ENCODE assay signal across 20 cellular contexts in the genomic region with DNA sequence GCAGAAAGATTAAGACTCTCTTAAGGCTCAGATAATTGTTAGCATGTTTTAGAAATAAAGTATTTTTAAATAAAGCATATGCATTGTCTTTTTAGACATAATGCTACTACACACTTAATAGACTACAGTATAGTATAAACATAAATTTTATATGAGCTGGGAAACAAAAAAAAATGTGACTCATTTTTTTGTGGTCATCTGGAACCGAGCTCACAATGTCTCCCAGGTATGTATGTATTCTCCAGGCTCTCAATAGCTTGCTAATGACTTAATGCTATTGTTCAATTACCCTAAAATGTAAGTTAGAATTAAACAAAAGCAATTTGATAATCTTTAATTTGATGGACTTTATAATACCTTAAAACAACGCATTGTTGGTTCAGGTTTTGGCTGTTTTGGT.
"Had no signal": no experiment of that assay in that cellular context is flagged by ENCODE, and none has a peak within 500 bp of the region (broad histone marks: within the 10 kb centered on the region; RNA-seq: fewer than 3 reads in every experiment).

No MANE protein-coding gene starts in this region.

- H3K4me1 Mint-ChIP-seq: activated B cell treated with CpG ODN at 0.5 μM for 24 hours had no signal

- ATAC-seq: effector memory CD8-positive, alpha-beta T cell; gastrocnemius medialis; psoas muscle; right cardiac atrium had no signal

- H3K4me3 ChIP-seq: cardiac muscle cell, gastrocnemius medialis, left ventricle myocardium inferior, psoas muscle, suprapubic skin, vagina had no signal

- H3K9me3 Mint-ChIP-seq: activated B cell treated with CpG ODN at 0.5 μM for 24 hours; activated T-helper 1 cell treated with anti-CD3 and anti-CD28 coated beads, Interleukin-12 subunit alpha, Interleukin-12 subunit beta, Interleukin-2, Interleukin-4 antibody, amounts not matched to agents 30 ng/mL and 10 ng/mL and 1 ng/mL, durations not matched to agents 14 hours and 24 hours and 36 hours had no signal

- H3K4me1 ChIP-seq: gastrocnemius medialis, left ventricle myocardium inferior, psoas muscle, suprapubic skin, vagina had no signal

- H3K27me3 ChIP-seq: cardiac muscle cell, gastrocnemius medialis, suprapubic skin, vagina had no signal

- H3K36me3 Mint-ChIP-seq: activated CD4-positive, alpha-beta memory T cell treated with anti-CD3 and anti-CD28 coated beads for 36 hours had no signal

- H3K27ac ChIP-seq: cardiac muscle cell, gastrocnemius medialis, left ventricle myocardium inferior, psoas muscle, suprapubic skin, vagina had no signal

- H3K9me3 ChIP-seq: gastrocnemius medialis, left ventricle myocardium inferior, psoas muscle, suprapubic skin, vagina had no signal

- DNase-seq: activated B cell treated with CpG ODN at 0.5 μM for 24 hours; activated CD4-positive, alpha-beta memory T cell treated with anti-CD3 and anti-CD28 coated beads for 36 hours; activated CD4-positive, alpha-beta T cell treated with anti-CD3 and anti-CD28 coated beads for 4 hours; activated T-cell treated with anti-CD3 and anti-CD28 coated beads for 4 hours; dermis blood vessel endothelial cell; effector memory CD8-positive, alpha-beta T cell; gastrocnemius medialis; kidney glomerular epithelial cell; left ventricle myocardium inferior; psoas muscle; right cardiac atrium; stimulated activated CD4-positive, alpha-beta T cell treated with anti-CD3 and anti-CD28 coated beads, Interleukin-2, amount 100 ng/mL, for 48 hours; T-helper 9 cell; trophoblast cell had no signal

- H3K4me3 Mint-ChIP-seq: activated B cell treated with CpG ODN at 0.5 μM for 24 hours; activated CD4-positive, alpha-beta memory T cell treated with anti-CD3 and anti-CD28 coated beads for 36 hours; activated naive CD8-positive, alpha-beta T cell; activated T-helper 1 cell treated with anti-CD3 and anti-CD28 coated beads, Interleukin-12 subunit alpha, Interleukin-12 subunit beta, Interleukin-2, Interleukin-4 antibody, amounts not matched to agents 30 ng/mL and 10 ng/mL and 1 ng/mL, durations not matched to agents 14 hours and 24 hours and 36 hours; effector memory CD8-positive, alpha-beta T cell; stimulated activated naive CD8-positive, alpha-beta T cell treated with anti-CD3 and anti-CD28 coated beads, Interleukin-15, Interleukin-2, amounts not matched to agents 100 ng/mL and 50 ng/mL, for 24 hours had no signal

- H3K27ac Mint-ChIP-seq: activated B cell treated with CpG ODN at 0.5 μM for 24 hours; activated CD4-positive, alpha-beta memory T cell treated with anti-CD3 and anti-CD28 coated beads for 36 hours; activated naive CD8-positive, alpha-beta T cell; activated T-helper 1 cell treated with anti-CD3 and anti-CD28 coated beads, Interleukin-12 subunit alpha, Interleukin-12 subunit beta, Interleukin-2, Interleukin-4 antibody, amounts not matched to agents 30 ng/mL and 10 ng/mL and 1 ng/mL, durations not matched to agents 14 hours and 24 hours and 36 hours; stimulated activated naive CD8-positive, alpha-beta T cell treated with anti-CD3 and anti-CD28 coated beads, Interleukin-15, Interleukin-2, amounts not matched to agents 100 ng/mL and 50 ng/mL, for 24 hours had no signal

- H3K36me3 ChIP-seq: cardiac muscle cell, gastrocnemius medialis, left ventricle myocardium inferior, suprapubic skin, vagina had no signal

- H3K27me3 Mint-ChIP-seq: effector memory CD8-positive, alpha-beta T cell; stimulated activated naive CD8-positive, alpha-beta T cell treated with anti-CD3 and anti-CD28 coated beads, Interleukin-15, Interleukin-2, amounts not matched to agents 100 ng/mL and 50 ng/mL, for 24 hours had no signal
